In genomic region chr15:66700802-66701421, GRCh38 we compare ENCODE assay signal across 8 cellular contexts. TPM values are rescaled to one million over a fixed set of nuclear protein-coding genes. Genes with fewer than 3 reads are reported as not detected.
DNase-seq lines count a peak whose midpoint lies in the region; ATAC-seq and TF ChIP-seq lines count a peak whose summit lies in the region.

No MANE protein-coding gene starts in this region.

- peak overlapping the region; percentile 53; the same call in 1 of the 2 replicates for H3K27ac ChIP-seq in KMS-11

- TF ChIP-seq CTCF in KMS-11 (conservative IDR thresholded peaks at IDR 0.05; ENCODE audit: low read depth, low read length) = no peak

- ATAC-seq in GM21528 (IDR thresholded peaks at IDR 0.05; ENCODE audit: low FRiP score, unreplicated experiment) = peak; percentile 53
- peak; percentile 89 to 90 for ATAC-seq in natural killer cell treated with Interleukin-12 subunit alpha and Interleukin-12 subunit beta and Interleukin-15 and Interleukin-18, amount 100 ng/mL, for 72 hours

- DNase-seq in Caki2 (ENCODE audit: low read depth) (peak; percentile 96), RPMI7951 (ENCODE audit: low read depth) (peak; percentile 96), fibroblast of peridontal ligament (ENCODE audit: extremely low read depth) (peak; percentile 91)
- peak; percentile 61 to 76 for DNase-seq in activated T-helper 1 cell treated with anti-CD3 and anti-CD28 coated beads, Interleukin-2, amount 50 U/mL, for 16 hours (ENCODE audit: low read depth in 1 of 2, low spot score in 1 of 2)
- peak; percentile 94 for DNase-seq in natural killer cell treated with Interleukin-12 subunit alpha and Interleukin-12 subunit beta and Interleukin-15 and Interleukin-18, amount 100 ng/mL, for 72 hours (ENCODE audit: low spot score)
- peak; percentile 65 to 87 (median 84) for DNase-seq in stimulated activated naive CD4-positive, alpha-beta T cell (lab: John Stamatoyannopoulos, UW)

- peaks cover 17 to 23% of the 10 kb centered on the region in 2 donors for H3K4me1 Mint-ChIP-seq in natural killer cell treated with Interleukin-12 subunit alpha and Interleukin-12 subunit beta and Interleukin-15 and Interleukin-18, amount 100 ng/mL, for 72 hours (ENCODE audit: low read depth in 2 of 2)

- peaks cover 5% of the 10 kb centered on the region for H3K4me1 ChIP-seq in KMS-11 (ENCODE audit: low read depth, poor library complexity, severe bottlenecking)

- H3K27me3 ChIP-seq in KMS-11 (ENCODE audit: insufficient read depth, low read depth) = peaks cover 8% of the 10 kb centered on the region

- peaks cover 21 to 26% of the 10 kb centered on the region in 2 donors for H3K27me3 Mint-ChIP-seq in natural killer cell treated with Interleukin-12 subunit alpha and Interleukin-12 subunit beta and Interleukin-15 and Interleukin-18, amount 100 ng/mL, for 72 hours

- H3K4me2 ChIP-seq in KMS-11 = peak overlapping the region; percentile 88

- H2AFZ ChIP-seq in KMS-11 (ENCODE audit: low read depth) = peak overlapping the region; percentile 100

- H3K27ac Mint-ChIP-seq in natural killer cell treated with Interleukin-12 subunit alpha and Interleukin-12 subunit beta and Interleukin-15 and Interleukin-18, amount 100 ng/mL, for 72 hours = no peak overlapping the region

- H3K36me3 ChIP-seq in KMS-11 (ENCODE audit: insufficient read depth) = no peaks in the 10 kb centered on the region

- in situ Hi-C loops in Caki2 (cut with HindIII; ENCODE audit: low pct_unique_long_range_greater_than_20kb, low sequenced_read_pairs) = no loop called here

- no peak overlapping the region for H3K4me3 ChIP-seq in KMS-11 (IDR thresholded peaks at IDR 0.05; ENCODE audit: insufficient read depth, low read depth, low read length)

- no peaks in the 10 kb centered on the region for H3K79me2 ChIP-seq in KMS-11 (ENCODE audit: insufficient read depth, low read depth)

- H3K9me3 Mint-ChIP-seq in natural killer cell treated with Interleukin-12 subunit alpha and Interleukin-12 subunit beta and Interleukin-15 and Interleukin-18, amount 100 ng/mL, for 72 hours = no peaks in the 10 kb centered on the region

- no peaks in the 10 kb centered on the region for H4K20me1 ChIP-seq in KMS-11 (ENCODE audit: insufficient read depth)

- peak overlapping the region; percentile 50; the same call in 1 of the 2 replicates for H3K9ac ChIP-seq in KMS-11

- no peaks in the 10 kb centered on the region for H3K36me3 Mint-ChIP-seq in natural killer cell treated with Interleukin-12 subunit alpha and Interleukin-12 subunit beta and Interleukin-15 and Interleukin-18, amount 100 ng/mL, for 72 hours

- H3K4me3 Mint-ChIP-seq in natural killer cell treated with Interleukin-12 subunit alpha and Interleukin-12 subunit beta and Interleukin-15 and Interleukin-18, amount 100 ng/mL, for 72 hours = peak overlapping the region; percentile 74

RNA-seq across cellular contexts. Expression of gene SMAD6, which starts 1.1 kb away (rescaled TPM):
- total RNA-seq in Caki2 (2014; rRNA removed; shearing (Covaris generic); ENCODE audit: low replicate concordance) = 53.7 and 64.5 TPM in 2 replicates
- 2.0 and 2.7 TPM in 2 replicates for total RNA-seq in RPMI7951 (2014; rRNA removed; shearing (Covaris generic))
- 1 to 10 TPM in 1 of 2 donors, under 1 TPM in 1; 0.33 to 1.1 TPM for total RNA-seq in natural killer cell treated with Interleukin-12 subunit alpha and Interleukin-12 subunit beta and Interleukin-15 and Interleukin-18, amount 100 ng/mL, for 72 hours

Comparison
In these comparisons a context has a peak if more than half of its experiments do, and no peak if none do; other contexts are left out.
1. RNA of gene SMAD6, which starts 1.1 kb away (total RNA-seq): 53.7 to 64.5 TPM in Caki2; 2.0 to 2.7 TPM in RPMI7951 and 0.33 to 1.1 TPM in natural killer cell treated with Interleukin-12 subunit alpha and Interleukin-12 subunit beta and Interleukin-15 and Interleukin-18, amount 100 ng/mL, for 72 hours; every median in the first group is over 10 times any median in the second.
2. Peak in every context shown above with its lines, with median percentiles within 50 percentile points of each other: DNase-seq.